In genomic region chr15:74631935-74632560, GRCh38 we compare ENCODE assay signal across 8 cellular contexts. TPM values are rescaled to one million over a fixed set of nuclear protein-coding genes. Genes with fewer than 3 reads are reported as not detected.
DNase-seq lines count a peak whose midpoint lies in the region; ATAC-seq and TF ChIP-seq lines count a peak whose summit lies in the region.

No MANE protein-coding gene starts in this region.

- H3K36me3 Mint-ChIP-seq in activated naive CD8-positive, alpha-beta T cell treated with anti-CD3 and anti-CD28 coated beads for 36 hours, result peaks cover 14% of the 10 kb centered on the region

- H3K4me3 Mint-ChIP-seq in activated naive CD8-positive, alpha-beta T cell treated with anti-CD3 and anti-CD28 coated beads for 36 hours, result no peak overlapping the region

- CTCF ChIA-PET in HCT116 (lab: Charles Lee) (interaction anchor here (0.6 to 8.4 kb wide), 10 partner anchors 10 to 393 kb away, joined by 3 to 258 read pairs (median 6); no protein-coding TSS in a partner anchor), SK-N-SH (lab: Yijun Ruan, JAX) (interaction anchor here (0.5 to 39.4 kb wide), 53 partner anchors 13 to 352 kb away, joined by 3 to 1109 read pairs (median 4); partner anchors contain the start of genes ARID3B, CLK3, CSK and CYP11A1)

- TF ChIP-seq EP300 in SK-N-SH (IDR thresholded peaks at IDR 0.05; ENCODE audit: borderline replicate concordance in 1 of 2, low read depth in 1 of 2, low read length in 1 of 2), result no peak

- TF ChIP-seq POLR2A in HCT116 (IDR thresholded peaks at IDR 0.05; ENCODE audit: borderline replicate concordance, extremely low read depth, insufficient read depth, insufficient read length), result no peak

- POLR2A ChIA-PET in HCT116 (lab: Charles Lee), result no interaction called here
- POLR2A ChIA-PET in SK-N-SH (lab: Yijun Ruan, JAX), result interaction anchor here (0.6 to 1.9 kb wide), 6 partner anchors 8 to 137 kb away, joined by 3 to 9 read pairs (median 5); no protein-coding TSS in a partner anchor

- H3K27ac Mint-ChIP-seq in activated naive CD8-positive, alpha-beta T cell treated with anti-CD3 and anti-CD28 coated beads for 36 hours, result peak overlapping the region; percentile 8

- no peaks in the 10 kb centered on the region for H3K27me3 ChIP-seq in HCT116 (ENCODE audit: insufficient read depth, low read length)
- no peaks in the 10 kb centered on the region for H3K27me3 ChIP-seq in SK-N-SH (ENCODE audit: insufficient read depth)
- H3K27me3 ChIP-seq in left ventricle myocardium inferior (ENCODE audit: low read depth), result no peaks in the 10 kb centered on the region

- H3K9me3 ChIP-seq in HCT116 (ENCODE audit: control insufficient read depth in 1 of 2, insufficient read depth in 1 of 2, low read depth in 1 of 2, low read length in 2 of 2), result no peaks in the 10 kb centered on the region
- no peaks in the 10 kb centered on the region for H3K9me3 ChIP-seq in SK-N-SH
- H3K9me3 ChIP-seq in left ventricle myocardium inferior (replicated peaks), result no peaks in the 10 kb centered on the region

- ATAC-seq in HCT116 (peak; percentile 76), sciatic nerve (peak; percentile 70), GM21360 (IDR thresholded peaks at IDR 0.05; ENCODE audit: unreplicated experiment) (no peak), HG03457 (IDR thresholded peaks at IDR 0.05; ENCODE audit: unreplicated experiment) (no peak)

- no peaks in the 10 kb centered on the region for H3K27me3 Mint-ChIP-seq in activated naive CD8-positive, alpha-beta T cell treated with anti-CD3 and anti-CD28 coated beads for 36 hours

- DNase-seq in CD1c-positive myeloid dendritic cell (ENCODE audit: extremely low spot score) (peak; percentile 55), HCT116 (ENCODE audit: low read depth, low spot score) (no peak), SK-N-SH (peak; percentile 82), left ventricle myocardium inferior (peak; percentile 54), sciatic nerve (ENCODE audit: low spot score) (peak; percentile 81)
- DNase-seq in activated naive CD8-positive, alpha-beta T cell treated with anti-CD3 and anti-CD28 coated beads for 36 hours, result peak; percentile 61

- H4K20me1 ChIP-seq in HCT116 (ENCODE audit: insufficient read depth) (no peaks in the 10 kb centered on the region), SK-N-SH (ENCODE audit: insufficient read depth) (peaks cover 51% of the 10 kb centered on the region)

- H3K4me1 Mint-ChIP-seq in activated naive CD8-positive, alpha-beta T cell treated with anti-CD3 and anti-CD28 coated beads for 36 hours, result peaks cover 11% of the 10 kb centered on the region

- H3K36me3 ChIP-seq in HCT116 (ENCODE audit: control insufficient read depth in 1 of 2, insufficient read depth in 2 of 2, low read length in 2 of 2) (peaks cover 11 to 31% of the 10 kb centered on the region in 2 experiments; a peak in 3 of 4 replicates), SK-N-SH (replicated peaks in 1 of 2; ENCODE audit: control insufficient read depth in 1 of 2, insufficient read depth in 2 of 2, low read length in 1 of 2) (peaks cover 15 to 88% of the 10 kb centered on the region in 2 experiments), left ventricle myocardium inferior (peaks cover 94% of the 10 kb centered on the region)

- H3K4me1 ChIP-seq in HCT116 (ENCODE audit: control insufficient read depth in 1 of 2, insufficient read depth in 2 of 2, low read length in 2 of 2) (no peaks in the 10 kb centered on the region), SK-N-SH (ENCODE audit: control insufficient read depth in 1 of 2, insufficient read depth in 2 of 2, low read depth in 1 of 2, low read length in 1 of 2) (no peaks in the 10 kb centered on the region), left ventricle myocardium inferior (peaks cover 8% of the 10 kb centered on the region)

- H3K27ac ChIP-seq in HCT116 (ENCODE audit: low read depth, low read length) (no peak overlapping the region), SK-N-SH (ENCODE audit: low read depth in 2 of 2, low read length in 1 of 2) (no peak overlapping the region), left ventricle myocardium inferior (replicated peaks) (no peak overlapping the region)

- no peak overlapping the region for H2AFZ ChIP-seq in HCT116 (ENCODE audit: low read depth, low read length, poor library complexity, severe bottlenecking)
- no peak overlapping the region for H2AFZ ChIP-seq in SK-N-SH (ENCODE audit: low read depth)

- BruUV-seq in HCT116 (replicated peaks; lab: Mats Ljungman, UMichigan), result no TSS peak

- H3K79me2 ChIP-seq in HCT116 (ENCODE audit: insufficient read depth, low read length) (no peaks in the 10 kb centered on the region; the same call in 1 of the 2 replicates), SK-N-SH (ENCODE audit: insufficient read depth) (0 out of 2 replicates have a peak, but pooled peaks cover 4% of the 10 kb centered on the region)

- H3K9me3 Mint-ChIP-seq in activated naive CD8-positive, alpha-beta T cell treated with anti-CD3 and anti-CD28 coated beads for 36 hours, result no peaks in the 10 kb centered on the region

- H3K4me3 ChIP-seq in HCT116 (replicated peaks in 1 of 2; ENCODE audit: low read depth in 1 of 2, low read length in 2 of 2) (no peak overlapping the region), SK-N-SH (ENCODE audit: low read depth in 2 of 2, low read length in 1 of 2) (no peak overlapping the region; a peak in 1 of 4 replicates), left ventricle myocardium inferior (no peak overlapping the region)

- H3K9me2 ChIP-seq in HCT116 (ENCODE audit: insufficient read depth), result no peaks in the 10 kb centered on the region
- H3K9me2 ChIP-seq in SK-N-SH, result no peaks in the 10 kb centered on the region

- H3K4me2 ChIP-seq in HCT116 (ENCODE audit: low read length) (no peak overlapping the region), SK-N-SH (no peak overlapping the region)

- TF ChIP-seq CTCF in HCT116 (IDR thresholded peaks at IDR 0.05 in 2 of 3, conservative IDR thresholded peaks at IDR 0.05 in 1 of 3; ENCODE audit: borderline replicate concordance in 1 of 3, insufficient read depth in 1 of 3, low read depth in 2 of 3, low read length in 2 of 3) (peak; percentile 64 to 97 (median 93); a peak in 5 of 6 replicates), SK-N-SH (IDR thresholded peaks at IDR 0.05) (peak; percentile 86), left ventricle myocardium inferior (IDR thresholded peaks at IDR 0.05; ENCODE audit: borderline replicate concordance) (peak; percentile 87)

- H3K9ac ChIP-seq in HCT116 (ENCODE audit: low read length) (no peak overlapping the region), SK-N-SH (no peak overlapping the region)

- intact Hi-C loops in HCT116 (cut with micrococcal nuclease), result loop anchor here (1.0 to 5.0 kb wide), 2 partner anchors 258 to 355 kb away; no protein-coding TSS in a partner anchor
- intact Hi-C loops in left ventricle myocardium inferior (cut with micrococcal nuclease), result loop anchor here (10.0 kb wide), 1 partner anchor 257 kb away; no protein-coding TSS in a partner anchor
- intact Hi-C loops in sciatic nerve (cut with DNase I), result loop anchor here (5.0 kb wide), 2 partner anchors 135 to 260 kb away; no protein-coding TSS in a partner anchor

- 81% methylated on average over 7 of the region's 8 CpGs for WGBS in SK-N-SH (ENCODE audit: low lambda C conversion rate)

- RAD21 ChIA-PET in HCT116 (lab: Charles Lee; ENCODE audit: low non-redundant PET in 1 of 2, low total read pairs in 2 of 2, uncharacterized antibody in 2 of 2, unreplicated experiment in 2 of 2), result interaction anchor here (0.9 to 2.5 kb wide), 6 partner anchors 10 to 258 kb away, joined by 3 to 9 read pairs (median 4); no protein-coding TSS in a partner anchor

- peaks cover 9% of the 10 kb centered on the region for H3F3A ChIP-seq in SK-N-SH (replicated peaks; ENCODE audit: insufficient read depth)

- peak; percentile 58 for TF ChIP-seq RAD21 in HCT116 (IDR thresholded peaks at IDR 0.05; ENCODE audit: low read depth)
- peak; percentile 65 for TF ChIP-seq RAD21 in SK-N-SH (IDR thresholded peaks at IDR 0.05; ENCODE audit: low read length)

TF ChIP-seq in HCT116, 20 proteins besides CTCF, POLR2A, EP300 and RAD21:
- TF ChIP-seq POLR2AphosphoS5 (IDR thresholded peaks at IDR 0.05; ENCODE audit: low read depth, low read length) (0 out of 2 replicates have a peak, but pooled peaks have one; percentile 3), ZNF274 (IDR thresholded peaks at IDR 0.05; ENCODE audit: low read depth, low read length) (no peak)

TF ChIP-seq in SK-N-SH, 30 proteins besides CTCF, POLR2A, EP300 and RAD21:
- peak; percentile 62 for TF ChIP-seq SMC3 (IDR thresholded peaks at IDR 0.05; ENCODE audit: low read depth, low read length)
- no peak for TF ChIP-seq PBX3 (IDR thresholded peaks at IDR 0.05)
- TF ChIP-seq, protein P1, sequence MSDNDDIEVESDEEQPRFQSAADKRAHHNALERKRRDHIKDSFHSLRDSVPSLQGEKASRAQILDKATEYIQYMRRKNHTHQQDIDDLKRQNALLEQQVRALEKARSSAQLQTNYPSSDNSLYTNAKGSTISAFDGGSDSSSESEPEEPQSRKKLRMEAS (IDR thresholded peaks at IDR 0.05; ENCODE audit: low read depth), result no peak
- TF ChIP-seq CHD2 (IDR thresholded peaks at IDR 0.05; ENCODE audit: low read length, partially characterized antibody), result peak; percentile 21

RNA-seq across cellular contexts. Expression of gene CLK3, which starts 16.4 kb away (rescaled TPM):
- 79.3 TPM for total RNA-seq in HCT116 (2021; ENCODE audit: unreplicated experiment)
- 108 and 154 TPM in 2 replicates for polyA plus RNA-seq in HCT116 (2012)
- 67.7 and 72.4 TPM in 2 replicates for polyA plus RNA-seq in SK-N-SH (2012; rRNA removed)
- polyA plus RNA-seq in SK-N-SH (2012; cell fraction: cytosol; rRNA removed), result 32.3 and 44.4 TPM in 2 replicates
- polyA plus RNA-seq in SK-N-SH (2012; cell fraction: nucleus; rRNA removed), result 210 and 306 TPM in 2 replicates
- total RNA-seq in activated naive CD8-positive, alpha-beta T cell treated with anti-CD3 and anti-CD28 coated beads for 36 hours, result 100 to 1,000 TPM; 102 to 103 TPM
- 53.1 TPM for total RNA-seq in left ventricle myocardium inferior
- 81.7 TPM for total RNA-seq in sciatic nerve

Comparison
In these comparisons a context has a peak if more than half of its experiments do, and no peak if none do; other contexts are left out.
1. ATAC-seq: peak in HCT116 (single experiment) and sciatic nerve (single experiment); none in GM21360 (single experiment) and HG03457 (single experiment).
2. Peak in every context shown above with its lines, with median percentiles within 50 percentile points of each other: CTCF ChIP-seq.